Comparison of ENCODE assay signal across 2 cellular contexts in the genomic region with DNA sequence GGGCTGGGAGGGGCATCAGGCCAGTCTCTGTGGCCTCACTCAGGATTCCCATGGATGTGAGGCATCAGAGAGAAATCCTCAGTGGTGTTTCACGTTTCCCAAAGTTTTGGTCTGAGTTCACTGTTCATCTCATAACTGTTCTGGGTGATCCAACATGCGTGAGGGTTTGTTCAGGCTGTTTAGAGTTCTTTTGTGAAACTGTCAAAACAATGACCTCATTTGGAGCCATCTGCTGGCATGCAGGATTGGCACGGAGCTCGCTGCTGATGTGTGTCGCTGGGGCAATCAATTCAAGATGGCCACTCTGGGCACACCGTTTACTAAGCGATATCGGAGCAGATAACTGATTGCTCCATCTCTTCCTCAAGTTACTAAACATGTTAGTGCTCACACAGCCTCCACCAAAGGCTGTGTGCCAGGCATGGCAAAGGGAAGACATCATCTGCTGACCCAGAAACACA.
TF ChIP-seq lines count a peak whose summit lies in the region.

No MANE protein-coding gene starts in this region.

TF ChIP-seq in SK-N-SH, 30 proteins besides CTCF, POLR2A, EP300 and RAD21 (continued from another document):
- TF ChIP-seq, protein P1, sequence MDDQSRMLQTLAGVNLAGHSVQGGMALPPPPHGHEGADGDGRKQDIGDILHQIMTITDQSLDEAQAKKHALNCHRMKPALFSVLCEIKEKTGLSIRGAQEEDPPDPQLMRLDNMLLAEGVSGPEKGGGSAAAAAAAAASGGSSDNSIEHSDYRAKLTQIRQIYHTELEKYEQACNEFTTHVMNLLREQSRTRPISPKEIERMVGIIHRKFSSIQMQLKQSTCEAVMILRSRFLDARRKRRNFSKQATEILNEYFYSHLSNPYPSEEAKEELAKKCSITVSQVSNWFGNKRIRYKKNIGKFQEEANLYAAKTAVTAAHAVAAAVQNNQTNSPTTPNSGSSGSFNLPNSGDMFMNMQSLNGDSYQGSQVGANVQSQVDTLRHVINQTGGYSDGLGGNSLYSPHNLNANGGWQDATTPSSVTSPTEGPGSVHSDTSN (IDR thresholded peaks at IDR 0.05) = no peak
- TF ChIP-seq SMC3 (IDR thresholded peaks at IDR 0.05; ENCODE audit: low read depth, low read length) (no peak), FOXM1 (IDR thresholded peaks at IDR 0.05; ENCODE audit: low read depth) (no peak), POLR2AphosphoS5 (IDR thresholded peaks at IDR 0.05; ENCODE audit: low read depth, low read length) (no peak), GABPA (IDR thresholded peaks at IDR 0.05; ENCODE audit: low read depth) (no peak)
- TF ChIP-seq, protein P2, sequence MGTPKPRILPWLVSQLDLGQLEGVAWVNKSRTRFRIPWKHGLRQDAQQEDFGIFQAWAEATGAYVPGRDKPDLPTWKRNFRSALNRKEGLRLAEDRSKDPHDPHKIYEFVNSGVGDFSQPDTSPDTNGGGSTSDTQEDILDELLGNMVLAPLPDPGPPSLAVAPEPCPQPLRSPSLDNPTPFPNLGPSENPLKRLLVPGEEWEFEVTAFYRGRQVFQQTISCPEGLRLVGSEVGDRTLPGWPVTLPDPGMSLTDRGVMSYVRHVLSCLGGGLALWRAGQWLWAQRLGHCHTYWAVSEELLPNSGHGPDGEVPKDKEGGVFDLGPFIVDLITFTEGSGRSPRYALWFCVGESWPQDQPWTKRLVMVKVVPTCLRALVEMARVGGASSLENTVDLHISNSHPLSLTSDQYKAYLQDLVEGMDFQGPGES (IDR thresholded peaks at IDR 0.05; ENCODE audit: low read depth, low read length) = no peak

TF ChIP-seq in SK-N-SH treated with all-trans-retinoic acid at 6 μM for 48 hours, 23 proteins besides CTCF, POLR2A, EP300 and RAD21 (continued from another document):
- TF ChIP-seq CSDC2 (CRISPR knock-in tag; IDR thresholded peaks at IDR 0.05) = no peak
- no peak for TF ChIP-seq OSR1 (CRISPR knock-in tag; IDR thresholded peaks at IDR 0.05)
- TF ChIP-seq PPARA (CRISPR knock-in tag; IDR thresholded peaks at IDR 0.05; ENCODE audit: borderline replicate concordance) = no peak
TF ChIP-seq in SK-N-SH treated with all-trans-retinoic acid at 6 μM for 48 hours: peak in this region for 0.
